Comparison of ENCODE assay signal across 34 cellular contexts in genomic region chr2:215577356-215577755, GRCh38.
DNase-seq lines count a peak whose midpoint lies in the region; ATAC-seq and TF ChIP-seq lines count a peak whose summit lies in the region.
"Had no signal": no experiment of that assay in that cellular context is flagged by ENCODE, and none has a peak within 500 bp of the region (broad histone marks: within the 10 kb centered on the region; RNA-seq: fewer than 3 reads in every experiment).

No MANE protein-coding gene starts in this region.

- POLR2A ChIA-PET in RWPE1 (lab: Yijun Ruan, JAX; ENCODE audit: low non-redundant PET) = no interaction called here

- CTCF ChIA-PET in RWPE1 (lab: Yijun Ruan, JAX) = no interaction called here

- H3K36me3 ChIP-seq in osteoblast (ENCODE audit: insufficient read depth, low read length) (no peaks in the 10 kb centered on the region), esophagus muscularis mucosa (no peaks in the 10 kb centered on the region)
- H3K36me3 ChIP-seq: cardiac muscle cell, esophagus squamous epithelium, pancreas, Peyer's patch, right atrium auricular region, SJCRH30, vagina had no signal

- no peak overlapping the region for H2AFZ ChIP-seq in osteoblast (ENCODE audit: low read length)

- no peaks in the 10 kb centered on the region for H4K20me1 ChIP-seq in osteoblast (ENCODE audit: insufficient read depth, low read length)

- peaks cover 14% of the 10 kb centered on the region for H3K4me1 ChIP-seq in osteoblast (ENCODE audit: insufficient read depth, low read length)
- H3K4me1 ChIP-seq in esophagus muscularis mucosa = peaks cover 0 to 6% (median 5%) of the 10 kb centered on the region in 4 donors
- H3K4me1 ChIP-seq: esophagus squamous epithelium, pancreas, Peyer's patch, vagina had no signal

- no peak for TF ChIP-seq POLR2A in esophagus muscularis mucosa (IDR thresholded peaks at IDR 0.05; ENCODE audit: low read depth)

- H3K27me3 ChIP-seq in osteoblast (ENCODE audit: insufficient read depth, low read length) = no peaks in the 10 kb centered on the region
- H3K27me3 ChIP-seq in esophagus muscularis mucosa = no peaks in the 10 kb centered on the region
- H3K27me3 ChIP-seq: cardiac muscle cell, esophagus squamous epithelium, pancreas, Peyer's patch, right atrium auricular region, SJCRH30, vagina had no signal

- TF ChIP-seq CTCF in RWPE1 (conservative IDR thresholded peaks at IDR 0.05; ENCODE audit: low read depth) (no peak), osteoblast (IDR thresholded peaks at IDR 0.05; ENCODE audit: extremely low read depth, low read depth, low read length) (no peak), esophagus muscularis mucosa (IDR thresholded peaks at IDR 0.05) (no peak)

- H3K27ac ChIP-seq in RWPE1 (no peak overlapping the region), epithelial cell of prostate (peak overlapping the region; percentile 57), osteoblast (ENCODE audit: low read depth, low read length) (peak overlapping the region; percentile 7), esophagus muscularis mucosa (replicated peaks in 1 of 4) (no peak overlapping the region)
- H3K27ac ChIP-seq: cardiac muscle cell, coronary artery, esophagus squamous epithelium, pancreas, Peyer's patch, right atrium auricular region, SJCRH30, vagina, VCaP had no signal

- DNase-seq in EL (peak; percentile 40), RWPE1 (ENCODE audit: low spot score) (peak; percentile 13), epithelial cell of prostate (ENCODE audit: low read depth, low spot score) (no peak), osteoblast (ENCODE audit: insufficient read length, low spot score, missing footprints) (peak; percentile 76), esophagus muscularis mucosa (ENCODE audit: extremely low spot score) (no peak)
- DNase-seq in activated naive CD4-positive, alpha-beta T cell (lab: John Stamatoyannopoulos, UW) = no peak
- DNase-seq: activated CD4-positive, alpha-beta T cell treated with anti-CD3 and anti-CD28 coated beads for 36 hours; CD8-positive, alpha-beta memory T cell; DMS153; effector memory CD4-positive, alpha-beta T cell; esophagus squamous epithelium; H7; hypothalamus; Kasumi-1; mesenchymal stem cell; MV-4-11; NCI-H1436 treated with DMSO at 0.1 percent for 48 hours; NCI-H226; NCI-H748 treated with DMSO at 0.1 percent for 48 hours; pancreas; Peyer's patch; SJCRH30; stimulated activated CD4-positive, alpha-beta T cell treated with anti-CD3 and anti-CD28 coated beads, Interleukin-1b, Interleukin-23, amount 100 ng/mL, for 48 hours; stimulated activated naive CD8-positive, alpha-beta T cell treated with anti-CD3 and anti-CD28 coated beads, Interleukin-15, Interleukin-2, amounts not matched to agents 100 U/mL and 50 U/mL, for 24 hours; T-helper 9 cell had no signal

- intact Hi-C loops in esophagus muscularis mucosa (cut with DNase I) = no loop called here

- H3K4me3 ChIP-seq in osteoblast (ENCODE audit: insufficient read depth, low read length) = no peak overlapping the region
- H3K4me3 ChIP-seq in esophagus muscularis mucosa = no peak overlapping the region
- H3K4me3 ChIP-seq: cardiac muscle cell, coronary artery, esophagus squamous epithelium, pancreas, Peyer's patch, right atrium auricular region, SJCRH30, vagina had no signal

- H3K79me2 ChIP-seq in osteoblast (ENCODE audit: insufficient read depth, low read length) = no peaks in the 10 kb centered on the region

- no peak for ATAC-seq in HG02571 (IDR thresholded peaks at IDR 0.05; ENCODE audit: unreplicated experiment)
- ATAC-seq in GM18861 (IDR thresholded peaks at IDR 0.05; ENCODE audit: unreplicated experiment) = no peak
- ATAC-seq: activated CD4-positive, alpha-beta T cell treated with anti-CD3 and anti-CD28 coated beads for 36 hours; activated naive CD4-positive, alpha-beta T cell treated with anti-CD3 and anti-CD28 coated beads, Interleukin-2, amount 50 U/mL, for 72 hours; left lobe of liver; pancreas; stimulated activated naive CD8-positive, alpha-beta T cell treated with anti-CD3 and anti-CD28 coated beads, Interleukin-15, Interleukin-2, amounts not matched to agents 100 U/mL and 50 U/mL, for 24 hours had no signal

- no peak for TF ChIP-seq EP300 in esophagus muscularis mucosa (IDR thresholded peaks at IDR 0.05)

- no peak overlapping the region for H3K4me2 ChIP-seq in osteoblast (ENCODE audit: insufficient read depth, low read length)

- H3K9me3 ChIP-seq in osteoblast (ENCODE audit: low read depth, low read length) (no peaks in the 10 kb centered on the region), esophagus muscularis mucosa (no peaks in the 10 kb centered on the region)
- H3K9me3 ChIP-seq: esophagus squamous epithelium, pancreas, Peyer's patch, right atrium auricular region, SJCRH30, vagina had no signal

Comparison
In these comparisons a context has a peak if more than half of its experiments do, and no peak if none do; other contexts are left out.
1. DNase-seq: peak in EL (single experiment), RWPE1 (single experiment) and osteoblast (single experiment); none in epithelial cell of prostate (single experiment), activated naive CD4-positive, alpha-beta T cell (0 of 4) and esophagus muscularis mucosa (single experiment).
2. H3K27ac ChIP-seq: peak in epithelial cell of prostate (single experiment) and osteoblast (single experiment); none in RWPE1 (single experiment) and esophagus muscularis mucosa (0 of 4).